8 cellular contexts compared by ENCODE assay signal in genomic region chr1:46131093-46131492, GRCh38. TPM values are rescaled to one million over a fixed set of nuclear protein-coding genes. Genes with fewer than 3 reads are reported as not detected.
A peak's percentile ranks its signal among the peaks of the same experiment; 100 is the strongest.
DNase-seq lines count a peak whose midpoint lies in the region; ATAC-seq and TF ChIP-seq lines count a peak whose summit lies in the region.

No MANE protein-coding gene starts in this region.

- peak overlapping the region; percentile 68 for H3K4me3 ChIP-seq in BE2C (ENCODE audit: low read depth, low read length)
- H3K4me3 ChIP-seq in HEK293 (ENCODE audit: low read depth, low read length), result peak overlapping the region; percentile 66
- H3K4me3 ChIP-seq in astrocyte of the cerebellum (ENCODE audit: low read depth, low read length), result peak overlapping the region; percentile 90
- peak overlapping the region; percentile 80 for H3K4me3 ChIP-seq in mesodermal cell (ENCODE audit: extremely low read depth, insufficient read depth, low read length, poor library complexity, severe bottlenecking)

- CTCF ChIA-PET in HEK293 (lab: Yijun Ruan, JAX), result interaction anchor here (0.5 to 2.4 kb wide), 6 partner anchors 8 to 93 kb away, joined by 3 to 16 read pairs (median 3); no protein-coding TSS in a partner anchor

- H3K27ac ChIP-seq in HEK293 (ENCODE audit: extremely low read depth, low read depth, low read length), result no peak overlapping the region
- no peak overlapping the region for H3K27ac ChIP-seq in mesodermal cell (ENCODE audit: low read depth, low read length, severe bottlenecking)

- in situ Hi-C loops in astrocyte of the cerebellum (cut with HindIII; ENCODE audit: low sequenced_read_pairs), result no loop called here

- H3K36me3 ChIP-seq in BE2C (no peaks in the 10 kb centered on the region), HEK293 (ENCODE audit: control insufficient read depth in 2 of 2, insufficient read depth in 1 of 2, low read length in 2 of 2) (no peaks in the 10 kb centered on the region), mesodermal cell (ENCODE audit: control insufficient read depth, insufficient read depth, low read length) (no peaks in the 10 kb centered on the region)

- TF ChIP-seq CTCF in BE2C (IDR thresholded peaks at IDR 0.05; ENCODE audit: low read depth, low read length), result no peak
- TF ChIP-seq CTCF in HEK293 (tag by site-specific recombination; IDR thresholded peaks at IDR 0.05), result no peak
- no peak for TF ChIP-seq CTCF in astrocyte of the cerebellum (IDR thresholded peaks at IDR 0.05; ENCODE audit: low read depth, low read length, missing control alignments)

- DNase-seq in BE2C (no peak), astrocyte of the cerebellum (ENCODE audit: low read depth) (no peak)
- no peak for DNase-seq in stimulated activated CD4-positive, alpha-beta T cell treated with anti-CD3 and anti-CD28 coated beads, Interleukin-15, amount 100 ng/mL, for 24 hours

- H3K27me3 ChIP-seq in BE2C, result no peaks in the 10 kb centered on the region

- H3K4me1 ChIP-seq in BE2C (no peaks in the 10 kb centered on the region; the same call in 1 of the 2 replicates), HEK293 (ENCODE audit: control insufficient read depth, insufficient read depth, low read length) (peaks cover 10% of the 10 kb centered on the region), mesodermal cell (ENCODE audit: control insufficient read depth, insufficient read depth, low read length, poor library complexity, severe bottlenecking) (peaks cover 5% of the 10 kb centered on the region)

- H3K9me3 ChIP-seq in BE2C (no peaks in the 10 kb centered on the region), HEK293 (ENCODE audit: control insufficient read depth, insufficient read depth, low read depth, low read length) (no peaks in the 10 kb centered on the region), mesodermal cell (ENCODE audit: control insufficient read depth, low read length) (no peaks in the 10 kb centered on the region)

- ATAC-seq in GM21367 (IDR thresholded peaks at IDR 0.05; ENCODE audit: unreplicated experiment), result no peak
- ATAC-seq in HG02938 (IDR thresholded peaks at IDR 0.05; ENCODE audit: unreplicated experiment), result no peak
- ATAC-seq in GM21717 (IDR thresholded peaks at IDR 0.05; ENCODE audit: unreplicated experiment), result no peak

- WGBS in mesodermal cell (ENCODE audit: insufficient coverage in 2 of 2), 2 experiments, result 0% methylated on average over 3 of the region's 10 CpGs; no CpG with 5 or more reads in 1 of the 2 experiments

- POLR2A ChIA-PET in HEK293 (lab: Yijun Ruan, JAX), result interaction anchor here (1.4 to 1.9 kb wide), 7 partner anchors 23 to 116 kb away, joined by 3 to 16 read pairs (median 6); partner anchors contain the start of gene RAD54L

TF ChIP-seq in HEK293, 187 proteins besides CTCF, POLR2A, EP300 and RAD21:
- TF ChIP-seq PRDM6 (tag by site-specific recombination; IDR thresholded peaks at IDR 0.05) (peak; percentile 71), ZNF184 (tag by site-specific recombination; IDR thresholded peaks at IDR 0.05) (0 out of 2 replicates have a peak, but pooled peaks have one; percentile 8), ZNF335 (tag by site-specific recombination; conservative IDR thresholded peaks at IDR 0.05) (0 out of 2 replicates have a peak, but pooled peaks have one; percentile 16), ZNF174 (tag by site-specific recombination; IDR thresholded peaks at IDR 0.05) (no peak), ZNF362 (tag by site-specific recombination; IDR thresholded peaks at IDR 0.05) (0 out of 2 replicates have a peak, but pooled peaks have one; percentile 11), ZNF148 (tag by site-specific recombination; IDR thresholded peaks at IDR 0.05; ENCODE audit: borderline replicate concordance) (no peak), MZF1 (tag by site-specific recombination; IDR thresholded peaks at IDR 0.05; ENCODE audit: borderline replicate concordance) (peak; percentile 87; the same call in 1 of the 2 replicates), GLI2 (tag by site-specific recombination; IDR thresholded peaks at IDR 0.05; ENCODE audit: borderline replicate concordance, low read depth) (no peak)

RNA-seq across cellular contexts. Expression of gene PIK3R3, which starts 1.3 kb away (rescaled TPM):
- 4.2 TPM for polyA plus RNA-seq in BE2C (2012; ENCODE audit: insufficient read depth, insufficient read length, low read depth)
- polyA plus RNA-seq in mesodermal cell (2013, experiment 1 of 2), result 9.8 TPM
- 9.8 TPM for polyA plus RNA-seq in mesodermal cell (2013, experiment 2 of 2)

RNA-seq across cellular contexts. Expression of gene TSPAN1, which starts 43.8 kb away (rescaled TPM):
- not detected for polyA plus RNA-seq in BE2C (2012; ENCODE audit: insufficient read depth, insufficient read length, low read depth)
- polyA plus RNA-seq in mesodermal cell (2013, experiment 1 of 2), result 0.52 TPM
- 0.51 TPM for polyA plus RNA-seq in mesodermal cell (2013, experiment 2 of 2)

RNA-seq across cellular contexts. Expression of gene P3R3URF, which starts 45.2 kb away (rescaled TPM):
- not detected for polyA plus RNA-seq in BE2C (2012; ENCODE audit: insufficient read depth, insufficient read length, low read depth)
- polyA plus RNA-seq in mesodermal cell (2013, experiment 1 of 2), result not detected
- polyA plus RNA-seq in mesodermal cell (2013, experiment 2 of 2), result not detected
